28 cellular contexts compared by ENCODE assay signal in genomic region chr4:61693520-61693919, GRCh38.
"Had no signal": no experiment of that assay in that cellular context is flagged by ENCODE, and none has a peak within 500 bp of the region (broad histone marks: within the 10 kb centered on the region; RNA-seq: fewer than 3 reads in every experiment).

No MANE protein-coding gene starts in this region.

- H3K27me3 ChIP-seq: neural progenitor cell, ovary, spleen, thyroid gland, transverse colon, upper lobe of right lung, uterus had no signal

- H3K9ac ChIP-seq: neural progenitor cell, parathyroid adenoma had no signal

- H2AFZ ChIP-seq: neural progenitor cell, parathyroid adenoma had no signal

- H3K4me1 ChIP-seq: parathyroid adenoma, psoas muscle, spleen, thyroid gland, transverse colon, upper lobe of right lung, uterus had no signal

- H3K9me3 ChIP-seq: ovary, psoas muscle, thoracic aorta, thyroid gland, transverse colon, upper lobe of right lung, uterus had no signal

- H3K79me2 ChIP-seq: parathyroid adenoma had no signal

- H3K36me3 ChIP-seq: neural progenitor cell, ovary, spleen, thoracic aorta, thyroid gland, transverse colon, upper lobe of right lung, uterus had no signal

- H3K4me3 ChIP-seq: neural progenitor cell, ovary, psoas muscle, skin epidermis, smooth muscle cell, spleen, thoracic aorta, thyroid gland, transverse colon, upper lobe of right lung, uterus had no signal

- H3K27ac ChIP-seq: neural progenitor cell, ovary, parathyroid adenoma, psoas muscle, skin epidermis, spleen, thoracic aorta, thyroid gland, transverse colon, upper lobe of right lung, uterus had no signal

- ATAC-seq: naive thymus-derived CD4-positive, alpha-beta T cell; natural killer cell; psoas muscle; right cardiac atrium; sciatic nerve; stimulated activated memory B cell treated with anti-CD40 and anti-IgM and Interleukin-4, amounts not matched to agents 10 μg/mL and 1 μg/mL and 100 μg/mL, for 72 hours; stimulated activated naive CD8-positive, alpha-beta T cell treated with anti-CD3 and anti-CD28 coated beads, Interleukin-15, amount 100 ng/mL, for 72 hours; stimulated activated naive CD8-positive, alpha-beta T cell treated with anti-CD3 and anti-CD28 coated beads, Interleukin-15, Interleukin-2, amounts not matched to agents 100 U/mL and 50 U/mL, for 24 hours; upper lobe of right lung had no signal

- H3K4me2 ChIP-seq: neural progenitor cell, smooth muscle cell had no signal

- DNase-seq: naive thymus-derived CD4-positive, alpha-beta T cell; natural killer cell; occipital lobe; ovary; posterior cingulate gyrus; psoas muscle; right cardiac atrium; spleen; stimulated activated CD4-positive, alpha-beta T cell treated with anti-CD3 and anti-CD28 coated beads, Interleukin-12 subunit alpha, Interleukin-12 subunit beta, amount 100 ng/mL, for 4 hours; stimulated activated CD4-positive, alpha-beta T cell treated with anti-CD3 and anti-CD28 coated beads, Interleukin-1b, Interleukin-23, amount 100 ng/mL, for 48 hours; stimulated activated CD4-positive, alpha-beta T cell treated with anti-CD3 and anti-CD28 coated beads, Interleukin-4, amount 100 ng/mL, for 1 hour; stimulated activated CD4-positive, alpha-beta T cell treated with anti-CD3 and anti-CD28 coated beads, Interleukin-4, amount 100 ng/mL, for 4 hours; stimulated activated CD8-positive, alpha-beta memory T cell treated with anti-CD3 and anti-CD28 coated beads, Interleukin-4, amount 100 ng/mL, for 48 hours; stimulated activated naive CD4-positive, alpha-beta T cell; stimulated activated naive CD8-positive, alpha-beta T cell treated with anti-CD3 and anti-CD28 coated beads, Interleukin-15, amount 100 ng/mL, for 72 hours; stimulated activated naive CD8-positive, alpha-beta T cell treated with anti-CD3 and anti-CD28 coated beads, Interleukin-15, Interleukin-2, amounts not matched to agents 100 U/mL and 50 U/mL, for 24 hours; substantia nigra; thyroid gland; transverse colon; upper lobe of right lung; uterus had no signal
